ENCODE assay signal across 19 cellular contexts in the genomic region with DNA sequence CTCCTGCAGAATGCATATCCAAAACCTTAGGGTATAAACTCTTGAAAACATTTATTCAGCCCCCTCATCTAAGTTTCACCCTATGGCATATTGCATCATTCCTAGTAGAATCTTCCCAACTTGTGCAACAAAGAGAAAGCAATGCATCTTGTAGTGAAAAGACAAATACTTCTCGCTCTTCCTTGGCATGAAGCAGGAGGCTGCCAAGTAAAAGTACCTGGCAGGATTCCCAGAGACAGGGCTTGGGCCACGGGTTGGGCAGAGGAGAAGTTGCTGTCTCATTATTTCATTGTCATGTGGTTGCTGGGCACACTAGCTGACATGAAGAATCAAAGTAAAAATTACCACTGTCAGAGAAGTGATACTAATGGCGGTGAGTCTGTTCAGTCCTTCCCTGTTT.
A peak's percentile ranks its signal among the peaks of the same experiment; 100 is the strongest.
DNase-seq lines count a peak whose midpoint lies in the region; ATAC-seq and TF ChIP-seq lines count a peak whose summit lies in the region.
"Had no signal": no experiment of that assay in that cellular context is flagged by ENCODE, and none has a peak within 500 bp of the region (broad histone marks: within the 10 kb centered on the region; RNA-seq: fewer than 3 reads in every experiment).

No MANE protein-coding gene starts in this region.

- no peaks in the 10 kb centered on the region for H3K9me3 Mint-ChIP-seq in GM23338
- H3K9me3 Mint-ChIP-seq: natural killer cell had no signal

- H3K79me2 ChIP-seq in GM23338 (replicated peaks; ENCODE audit: insufficient read depth): no peaks in the 10 kb centered on the region

- no peaks in the 10 kb centered on the region for H3K36me3 Mint-ChIP-seq in GM23338 (ENCODE audit: low read depth)
- H3K36me3 Mint-ChIP-seq: activated naive CD4-positive, alpha-beta T cell treated with anti-CD3 and anti-CD28 coated beads, Interleukin-2, amount 50 U/mL, for 72 hours; natural killer cell had no signal

- H3F3A ChIP-seq in GM23338 (replicated peaks; ENCODE audit: low read depth): no peaks in the 10 kb centered on the region

- no peak for ATAC-seq in GM23338
- ATAC-seq: activated naive CD4-positive, alpha-beta T cell treated with anti-CD3 and anti-CD28 coated beads, Interleukin-2, amount 50 U/mL, for 72 hours; natural killer cell had no signal

- DNase-seq in GM23338 (ENCODE audit: low spot score) (no peak), RPMI8226 (peak; percentile 6), esophagus muscularis mucosa (ENCODE audit: extremely low spot score) (no peak), pons (ENCODE audit: low spot score) (peak; percentile 25), ureter (ENCODE audit: low spot score) (no peak), tibial nerve (ENCODE audit: low spot score in 2 of 2) (no peak)
- DNase-seq in stimulated activated CD4-positive, alpha-beta T cell treated with anti-CD3 and anti-CD28 coated beads, Interleukin-12 subunit alpha, Interleukin-12 subunit beta, amount 100 ng/mL, for 4 hours: no peak
- DNase-seq: activated CD4-positive, alpha-beta T cell treated with anti-CD3 and anti-CD28 coated beads for 48 hours; central memory CD4-positive, alpha-beta T cell; DND-41; effector CD4-positive, alpha-beta T cell; Kasumi-1; lower lobe of right lung; natural killer cell; NK-92 treated with Interleukin-12 subunit alpha and Interleukin-12 subunit beta, amount 100 ng/mL, for 24 hours; stimulated activated CD4-positive, alpha-beta T cell treated with anti-CD3 and anti-CD28 coated beads, Interleukin-1b, Interleukin-23, amount 100 ng/mL, for 48 hours; T1000 had no signal

- TF ChIP-seq POLR2A in esophagus muscularis mucosa (IDR thresholded peaks at IDR 0.05; ENCODE audit: low read depth): no peak
- no peak for TF ChIP-seq POLR2A in tibial nerve (IDR thresholded peaks at IDR 0.05)

- no peaks in the 10 kb centered on the region for H3K9me3 ChIP-seq in esophagus muscularis mucosa
- H3K9me3 ChIP-seq in tibial nerve: no peaks in the 10 kb centered on the region
- H3K9me3 ChIP-seq: lower lobe of right lung had no signal

- H3K4me1 ChIP-seq in GM23338 (ENCODE audit: insufficient read depth) (peaks cover 10% of the 10 kb centered on the region; the same call in 1 of the 2 replicates), esophagus muscularis mucosa (peaks cover 0 to 61% (median 18%) of the 10 kb centered on the region in 4 donors), tibial nerve (no peaks in the 10 kb centered on the region)
- H3K4me1 ChIP-seq: lower lobe of right lung had no signal

- TF ChIP-seq EP300 in esophagus muscularis mucosa (IDR thresholded peaks at IDR 0.05): no peak
- no peak for TF ChIP-seq EP300 in tibial nerve (IDR thresholded peaks at IDR 0.05)

- H3K27me3 ChIP-seq in GM23338 (ENCODE audit: insufficient read depth) (no peaks in the 10 kb centered on the region), esophagus muscularis mucosa (no peaks in the 10 kb centered on the region), tibial nerve (no peaks in the 10 kb centered on the region)

- no peaks in the 10 kb centered on the region for H3K36me3 ChIP-seq in GM23338 (ENCODE audit: insufficient read depth)
- no peaks in the 10 kb centered on the region for H3K36me3 ChIP-seq in esophagus muscularis mucosa
- H3K36me3 ChIP-seq in tibial nerve: no peaks in the 10 kb centered on the region
- H3K36me3 ChIP-seq: lower lobe of right lung had no signal

- peaks cover 9% of the 10 kb centered on the region; the same call in 1 of the 2 replicates for H3K9me2 ChIP-seq in GM23338 (ENCODE audit: insufficient read depth)

- 49% methylated on average over 3 of the region's 3 CpGs for WGBS in esophagus muscularis mucosa
- WGBS in tibial nerve, 2 donors: 50 to 53% methylated on average over 3 of the region's 3 CpGs

- no peak overlapping the region for H3K27ac Mint-ChIP-seq in GM23338
- H3K27ac Mint-ChIP-seq: activated naive CD4-positive, alpha-beta T cell treated with anti-CD3 and anti-CD28 coated beads, Interleukin-2, amount 50 U/mL, for 72 hours; natural killer cell had no signal

- no peak overlapping the region for H3K4me3 Mint-ChIP-seq in GM23338
- H3K4me3 Mint-ChIP-seq: natural killer cell had no signal

- no peak overlapping the region for H3K4me3 ChIP-seq in GM23338
- H3K4me3 ChIP-seq in esophagus muscularis mucosa: no peak overlapping the region
- H3K4me3 ChIP-seq in tibial nerve: no peak overlapping the region
- H3K4me3 ChIP-seq: lower lobe of right lung had no signal

- H3K27me3 Mint-ChIP-seq in GM23338 (ENCODE audit: insufficient read depth, low read depth, poor library complexity): no peaks in the 10 kb centered on the region

- intact Hi-C loops in esophagus muscularis mucosa (cut with DNase I): no loop called here

- H3K27ac ChIP-seq in GM23338 (ENCODE audit: low read depth) (no peak overlapping the region), esophagus muscularis mucosa (replicated peaks in 1 of 4) (peak overlapping the region; percentile 52 to 69 (median 60)), tibial nerve (no peak overlapping the region)
- H3K27ac ChIP-seq: C4-2B, lower lobe of right lung had no signal

- H3K4me2 ChIP-seq in GM23338: no peak overlapping the region

- H2AFZ ChIP-seq in GM23338: 0 out of 2 replicates have a peak overlapping the region, but pooled peaks have one; percentile 14

- TF ChIP-seq CTCF in GM23338 (conservative IDR thresholded peaks at IDR 0.05; ENCODE audit: low read depth in 2 of 2) (no peak), esophagus muscularis mucosa (IDR thresholded peaks at IDR 0.05) (no peak), tibial nerve (IDR thresholded peaks at IDR 0.05) (no peak)

- no peaks in the 10 kb centered on the region for H4K20me1 ChIP-seq in GM23338 (replicated peaks; ENCODE audit: insufficient read depth)

- H3K4me1 Mint-ChIP-seq in GM23338: peaks cover 7% of the 10 kb centered on the region; the same call in 2 of the 3 replicates
- H3K4me1 Mint-ChIP-seq: natural killer cell had no signal

TF ChIP-seq in GM23338, 12 proteins besides CTCF, POLR2A, EP300 and RAD21:
- TF ChIP-seq ZNF114 (CRISPR knock-in tag; IDR thresholded peaks at IDR 0.05) (no peak), EZH2 (IDR thresholded peaks at IDR 0.05; ENCODE audit: low read depth, unreplicated experiment) (no peak), ZNF331 (CRISPR knock-in tag; IDR thresholded peaks at IDR 0.05; ENCODE audit: low read depth) (no peak), ETS1 (IDR thresholded peaks at IDR 0.05) (no peak), EZH2phosphoT487 (IDR thresholded peaks at IDR 0.05; ENCODE audit: unreplicated experiment) (no peak), STAT1 (IDR thresholded peaks at IDR 0.05; ENCODE audit: unreplicated experiment) (no peak), JUNB (IDR thresholded peaks at IDR 0.05; ENCODE audit: unreplicated experiment) (no peak), POLR2AphosphoS5 (IDR thresholded peaks at IDR 0.05; ENCODE audit: low read depth) (no peak)

Comparison
In these comparisons a context has a peak if more than half of its experiments do, and no peak if none do; other contexts are left out.
1. DNase-seq: peak in RPMI8226 (single experiment) and pons (single experiment); none in GM23338 (single experiment), esophagus muscularis mucosa (single experiment), ureter (single experiment), stimulated activated CD4-positive, alpha-beta T cell treated with anti-CD3 and anti-CD28 coated beads, Interleukin-12 subunit alpha, Interleukin-12 subunit beta, amount 100 ng/mL, for 4 hours (single experiment) and tibial nerve (0 of 2).
2. H3K27ac ChIP-seq: peak in esophagus muscularis mucosa (4 of 4); none in GM23338 (single experiment) and tibial nerve (0 of 4).